Comparison of ENCODE assay signal across 16 cellular contexts in genomic region chr15:32119286-32119685, GRCh38.
DNase-seq lines count a peak whose midpoint lies in the region; ATAC-seq, FAIRE-seq and TF ChIP-seq lines count a peak whose summit lies in the region.
"Had no signal": no experiment of that assay in that cellular context is flagged by ENCODE, and none has a peak within 500 bp of the region (broad histone marks: within the 10 kb centered on the region; RNA-seq: fewer than 3 reads in every experiment).

No MANE protein-coding gene starts in this region.

- H3K36me3 Mint-ChIP-seq in progenitor cell of endocrine pancreas (ENCODE audit: insufficient read depth), result no peaks in the 10 kb centered on the region
- no peaks in the 10 kb centered on the region for H3K36me3 Mint-ChIP-seq in WTC11
- H3K36me3 Mint-ChIP-seq: CD4-positive, CD25-positive, alpha-beta regulatory T cell; CD8-positive, alpha-beta memory T cell had no signal

- no peaks in the 10 kb centered on the region for H3K9me3 Mint-ChIP-seq in progenitor cell of endocrine pancreas (ENCODE audit: low read depth)
- H3K9me3 Mint-ChIP-seq in WTC11, result no peaks in the 10 kb centered on the region
- H3K9me3 Mint-ChIP-seq: CD4-positive, CD25-positive, alpha-beta regulatory T cell; CD8-positive, alpha-beta memory T cell had no signal

- H3K27me3 ChIP-seq in BE2C, result no peaks in the 10 kb centered on the region
- H3K27me3 ChIP-seq in SJCRH30, result no peaks in the 10 kb centered on the region
- no peaks in the 10 kb centered on the region for H3K27me3 ChIP-seq in WERI-Rb-1 (ENCODE audit: insufficient read depth, low read depth, severe bottlenecking)
- no peaks in the 10 kb centered on the region for H3K27me3 ChIP-seq in H7 (ENCODE audit: control insufficient read depth, insufficient read depth, low read length)

- no peak overlapping the region for H3K4me3 ChIP-seq in BE2C (ENCODE audit: low read depth, low read length)
- no peak overlapping the region for H3K4me3 ChIP-seq in SJCRH30
- no peak overlapping the region for H3K4me3 ChIP-seq in WERI-Rb-1 (ENCODE audit: low read depth, low read length)
- no peak overlapping the region for H3K4me3 ChIP-seq in H7 (ENCODE audit: insufficient read depth, low read depth, low read length)

- no peak for FAIRE-seq in GM12891 (lab: Jason Lieb, UNC)

- H3K27me3 Mint-ChIP-seq in progenitor cell of endocrine pancreas (peaks cover 13% of the 10 kb centered on the region), WTC11 (ENCODE audit: low read depth) (no peaks in the 10 kb centered on the region)

- POLR2A ChIA-PET in WTC11 (lab: Charles Lee), result no interaction called here

- H3K27ac ChIP-seq in SJCRH30 (peak overlapping the region; percentile 5; the same call in 1 of the 2 replicates), WERI-Rb-1 (no peak overlapping the region)

- TF ChIP-seq CTCF in BE2C (IDR thresholded peaks at IDR 0.05; ENCODE audit: low read depth, low read length) (no peak), progenitor cell of endocrine pancreas (IDR thresholded peaks at IDR 0.05; ENCODE audit: unreplicated experiment) (no peak), WERI-Rb-1 (IDR thresholded peaks at IDR 0.05; ENCODE audit: low read depth, low read length) (no peak), WTC11 (IDR thresholded peaks at IDR 0.05) (no peak)

- no peak for TF ChIP-seq POLR2A in GM12891 (IDR thresholded peaks at IDR 0.05; ENCODE audit: low read depth, low read length)

- CTCF ChIA-PET in WTC11 (lab: Charles Lee), result no interaction called here

- H3K4me3 Mint-ChIP-seq in progenitor cell of endocrine pancreas (ENCODE audit: low read depth) (no peak overlapping the region), WTC11 (no peak overlapping the region)
- H3K4me3 Mint-ChIP-seq: CD4-positive, CD25-positive, alpha-beta regulatory T cell; CD8-positive, alpha-beta memory T cell had no signal

- H3K27ac Mint-ChIP-seq in progenitor cell of endocrine pancreas, result peak overlapping the region; percentile 83
- H3K27ac Mint-ChIP-seq in WTC11, result no peak overlapping the region
- H3K27ac Mint-ChIP-seq: CD4-positive, CD25-positive, alpha-beta regulatory T cell; CD8-positive, alpha-beta memory T cell had no signal

- DNase-seq in BE2C (peak; percentile 62), GM12891 (ENCODE audit: insufficient read length, low spot score) (no peak), SJCRH30 (peak in 1 of 2 experiments; percentile 29), progenitor cell of endocrine pancreas (ENCODE audit: low spot score, unreplicated experiment) (no peak), WERI-Rb-1 (no peak), H7 (no peak), WTC11 (ENCODE audit: low spot score) (no peak)
- DNase-seq: 8988T; C1 segment of cervical spinal cord; CD4-positive, CD25-positive, alpha-beta regulatory T cell; CD8-positive, alpha-beta memory T cell; DMS 273 treated with DMSO at 0.1 percent for 48 hours; DMS53; DND-41; EL; HCEC 1CT had no signal

- no peaks in the 10 kb centered on the region; the same call in 1 of the 2 replicates for H3K36me3 ChIP-seq in BE2C
- no peaks in the 10 kb centered on the region for H3K36me3 ChIP-seq in SJCRH30
- H3K36me3 ChIP-seq in WERI-Rb-1, result no peaks in the 10 kb centered on the region
- no peaks in the 10 kb centered on the region for H3K36me3 ChIP-seq in H7 (replicated peaks; ENCODE audit: control insufficient read depth, insufficient read depth, low read length)

- no peaks in the 10 kb centered on the region for H3K9me3 ChIP-seq in BE2C
- H3K9me3 ChIP-seq in SJCRH30 (replicated peaks), result no peaks in the 10 kb centered on the region
- no peaks in the 10 kb centered on the region for H3K9me3 ChIP-seq in WERI-Rb-1 (ENCODE audit: severe bottlenecking)

- H3K4me1 ChIP-seq in BE2C (peaks cover 30% of the 10 kb centered on the region), SJCRH30 (peaks cover 31% of the 10 kb centered on the region)

- ATAC-seq in WTC11, result no peak

- H3K4me1 Mint-ChIP-seq in progenitor cell of endocrine pancreas (ENCODE audit: low read depth), result peaks cover 23% of the 10 kb centered on the region
- peaks cover 3% of the 10 kb centered on the region; the same call in 1 of the 2 replicates for H3K4me1 Mint-ChIP-seq in WTC11
- H3K4me1 Mint-ChIP-seq: CD4-positive, CD25-positive, alpha-beta regulatory T cell; CD8-positive, alpha-beta memory T cell had no signal

TF ChIP-seq in GM12891, 5 proteins besides CTCF, POLR2A, EP300 and RAD21:
- TF ChIP-seq SPI1 (IDR thresholded peaks at IDR 0.05; ENCODE audit: low read depth, low read length), result peak; percentile 16; the same call in 1 of the 2 replicates
- TF ChIP-seq POLR2AphosphoS5 (IDR thresholded peaks at IDR 0.05; ENCODE audit: low read depth, low read length), result no peak
- TF ChIP-seq POU2F2 (IDR thresholded peaks at IDR 0.05; ENCODE audit: low read depth, low read length), result no peak
- no peak for TF ChIP-seq TAF1 (IDR thresholded peaks at IDR 0.05; ENCODE audit: low read depth, low read length)

TF ChIP-seq in WTC11, 78 proteins besides CTCF, POLR2A, EP300 and RAD21:
- TF ChIP-seq GABPB1 (CRISPR knock-in tag; IDR thresholded peaks at IDR 0.05) (no peak), CREB1 (CRISPR knock-in tag; IDR thresholded peaks at IDR 0.05) (no peak), JAZF1 (CRISPR knock-in tag; IDR thresholded peaks at IDR 0.05) (no peak), ZNF121 (CRISPR knock-in tag; IDR thresholded peaks at IDR 0.05) (no peak), RELA (CRISPR knock-in tag; IDR thresholded peaks at IDR 0.05; ENCODE audit: borderline replicate concordance) (no peak), ZNF317 (CRISPR knock-in tag; IDR thresholded peaks at IDR 0.05; ENCODE audit: borderline replicate concordance, low read depth) (no peak), SMAD4 (CRISPR knock-in tag; IDR thresholded peaks at IDR 0.05) (no peak), ZNF423 (CRISPR knock-in tag; IDR thresholded peaks at IDR 0.05) (no peak)
- TF ChIP-seq, protein P1, sequence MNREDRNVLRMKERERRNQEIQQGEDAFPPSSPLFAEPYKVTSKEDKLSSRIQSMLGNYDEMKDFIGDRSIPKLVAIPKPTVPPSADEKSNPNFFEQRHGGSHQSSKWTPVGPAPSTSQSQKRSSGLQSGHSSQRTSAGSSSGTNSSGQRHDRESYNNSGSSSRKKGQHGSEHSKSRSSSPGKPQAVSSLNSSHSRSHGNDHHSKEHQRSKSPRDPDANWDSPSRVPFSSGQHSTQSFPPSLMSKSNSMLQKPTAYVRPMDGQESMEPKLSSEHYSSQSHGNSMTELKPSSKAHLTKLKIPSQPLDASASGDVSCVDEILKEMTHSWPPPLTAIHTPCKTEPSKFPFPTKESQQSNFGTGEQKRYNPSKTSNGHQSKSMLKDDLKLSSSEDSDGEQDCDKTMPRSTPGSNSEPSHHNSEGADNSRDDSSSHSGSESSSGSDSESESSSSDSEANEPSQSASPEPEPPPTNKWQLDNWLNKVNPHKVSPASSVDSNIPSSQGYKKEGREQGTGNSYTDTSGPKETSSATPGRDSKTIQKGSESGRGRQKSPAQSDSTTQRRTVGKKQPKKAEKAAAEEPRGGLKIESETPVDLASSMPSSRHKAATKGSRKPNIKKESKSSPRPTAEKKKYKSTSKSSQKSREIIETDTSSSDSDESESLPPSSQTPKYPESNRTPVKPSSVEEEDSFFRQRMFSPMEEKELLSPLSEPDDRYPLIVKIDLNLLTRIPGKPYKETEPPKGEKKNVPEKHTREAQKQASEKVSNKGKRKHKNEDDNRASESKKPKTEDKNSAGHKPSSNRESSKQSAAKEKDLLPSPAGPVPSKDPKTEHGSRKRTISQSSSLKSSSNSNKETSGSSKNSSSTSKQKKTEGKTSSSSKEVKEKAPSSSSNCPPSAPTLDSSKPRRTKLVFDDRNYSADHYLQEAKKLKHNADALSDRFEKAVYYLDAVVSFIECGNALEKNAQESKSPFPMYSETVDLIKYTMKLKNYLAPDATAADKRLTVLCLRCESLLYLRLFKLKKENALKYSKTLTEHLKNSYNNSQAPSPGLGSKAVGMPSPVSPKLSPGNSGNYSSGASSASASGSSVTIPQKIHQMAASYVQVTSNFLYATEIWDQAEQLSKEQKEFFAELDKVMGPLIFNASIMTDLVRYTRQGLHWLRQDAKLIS (CRISPR knock-in tag; IDR thresholded peaks at IDR 0.05; ENCODE audit: borderline replicate concordance), result no peak
